In genomic region chr10:32957341-32958084, GRCh38 we compare ENCODE assay signal across 8 cellular contexts. TPM values are rescaled to one million over a fixed set of nuclear protein-coding genes. Genes with fewer than 3 reads are reported as not detected.
A peak's percentile ranks its signal among the peaks of the same experiment; 100 is the strongest.
DNase-seq lines count a peak whose midpoint lies in the region; ATAC-seq and TF ChIP-seq lines count a peak whose summit lies in the region.

No MANE protein-coding gene starts in this region.

- peak overlapping the region; percentile 92 for H3K4me3 ChIP-seq in HEK293 (ENCODE audit: low read depth, low read length)

- DNase-seq in GM10248 (ENCODE audit: extremely low spot score): peak; percentile 46
- DNase-seq in NAMALWA (ENCODE audit: low spot score): peak; percentile 27
- DNase-seq in activated gamma-delta T cell treated with anti-CD3 and anti-CD28 coated beads, Interleukin-2, amount 50 U/mL, for 16 hours (ENCODE audit: low read depth): peak; percentile 18
- peak in 41 of 42 donors; percentile 27 to 74 (median 50) for DNase-seq in head of caudate nucleus
- no peak for DNase-seq in omental fat pad (ENCODE audit: low spot score)
- no peak for DNase-seq in RKO (ENCODE audit: low spot score)
- no peak for DNase-seq in SIG-M5 (lab: John Stamatoyannopoulos, UW)

- CTCF ChIA-PET in GM10248 (lab: Yijun Ruan, JAX): interaction anchor here (1.0 kb wide), 3 partner anchors 10 to 44 kb away, joined by 3 read pairs; no protein-coding TSS in a partner anchor
- CTCF ChIA-PET in HEK293 (lab: Yijun Ruan, JAX): interaction anchor here (0.7 to 1.8 kb wide), 2 partner anchors 52 to 521 kb away, joined by 5 to 14 read pairs; no protein-coding TSS in a partner anchor

- POLR2A ChIA-PET in GM10248 (lab: Yijun Ruan, JAX): no interaction called here
- POLR2A ChIA-PET in HEK293 (lab: Yijun Ruan, JAX): interaction anchor here (1.2 to 7.2 kb wide), 3 partner anchors 16 to 26 kb away, joined by 3 to 44 read pairs (median 5); no protein-coding TSS in a partner anchor

- no peak for TF ChIP-seq CTCF in GM10248 (IDR thresholded peaks at IDR 0.05; ENCODE audit: control extremely low read depth, extremely low read depth, low read depth, missing control alignments)
- TF ChIP-seq CTCF in HEK293 (tag by site-specific recombination; IDR thresholded peaks at IDR 0.05): no peak
- no peak for TF ChIP-seq CTCF in omental fat pad (IDR thresholded peaks at IDR 0.05)

- intact Hi-C loops in head of caudate nucleus (cut with DNase I): no loop called here

- ATAC-seq in omental fat pad (ENCODE audit: low FRiP score): peak; percentile 13

- no peaks in the 10 kb centered on the region for H3K36me3 ChIP-seq in HEK293 (ENCODE audit: control insufficient read depth in 2 of 2, insufficient read depth in 1 of 2, low read length in 2 of 2)

- no peaks in the 10 kb centered on the region for H3K9me3 ChIP-seq in HEK293 (ENCODE audit: control insufficient read depth, insufficient read depth, low read depth, low read length)

- H3K27ac ChIP-seq in HEK293 (ENCODE audit: extremely low read depth, low read depth, low read length): peak overlapping the region; percentile 86

- peaks cover 10% of the 10 kb centered on the region for H3K4me1 ChIP-seq in HEK293 (ENCODE audit: control insufficient read depth, insufficient read depth, low read length)

TF ChIP-seq in HEK293, 187 proteins besides CTCF, POLR2A, EP300 and RAD21 (continues in another document):
- no peak for TF ChIP-seq ZNF621 (tag by site-specific recombination; IDR thresholded peaks at IDR 0.05)
- 0 out of 2 replicates have a peak, but pooled peaks have one; percentile 46 for TF ChIP-seq KLF16 (tag by site-specific recombination; IDR thresholded peaks at IDR 0.05)
- TF ChIP-seq ZBTB10 (tag by site-specific recombination; IDR thresholded peaks at IDR 0.05): no peak
- peak; percentile 69 for TF ChIP-seq ZIC2 (tag by site-specific recombination; IDR thresholded peaks at IDR 0.05)
- 0 out of 2 replicates have a peak, but pooled peaks have one; percentile 8 for TF ChIP-seq ZNF341 (tag by site-specific recombination; IDR thresholded peaks at IDR 0.05; ENCODE audit: low read depth)
- no peak for TF ChIP-seq ZNF48 (tag by site-specific recombination; IDR thresholded peaks at IDR 0.05)
- no peak for TF ChIP-seq ZNF639 (tag by site-specific recombination; IDR thresholded peaks at IDR 0.05)
- TF ChIP-seq REST (tag by site-specific recombination; IDR thresholded peaks at IDR 0.05): 0 out of 2 replicates have a peak, but pooled peaks have one; percentile 14
- TF ChIP-seq ZNF660 (tag by site-specific recombination; IDR thresholded peaks at IDR 0.05): peak; percentile 32; the same call in 1 of the 2 replicates
- no peak for TF ChIP-seq ZNF140 (tag by site-specific recombination; IDR thresholded peaks at IDR 0.05)
- no peak for TF ChIP-seq WT1 (tag by site-specific recombination; IDR thresholded peaks at IDR 0.05)
- TF ChIP-seq PATZ1 (tag by site-specific recombination; IDR thresholded peaks at IDR 0.05): peak; percentile 30; the same call in 1 of the 2 replicates
- TF ChIP-seq TCF7L2 (IDR thresholded peaks at IDR 0.05; ENCODE audit: borderline replicate concordance, low read depth, low read length): no peak
- peak; percentile 75 for TF ChIP-seq GLIS2 (tag by site-specific recombination; IDR thresholded peaks at IDR 0.05)
- TF ChIP-seq KLF9 (tag by site-specific recombination; IDR thresholded peaks at IDR 0.05; ENCODE audit: low read depth): peak; percentile 36; the same call in 1 of the 2 replicates
- TF ChIP-seq ZNF571 (tag by site-specific recombination; IDR thresholded peaks at IDR 0.05): no peak
- no peak for TF ChIP-seq ZNF121 (tag by site-specific recombination; IDR thresholded peaks at IDR 0.05)
- peak; percentile 93 for TF ChIP-seq ZBTB20 (tag by site-specific recombination; IDR thresholded peaks at IDR 0.05)
- no peak for TF ChIP-seq KLF17 (tag by site-specific recombination; IDR thresholded peaks at IDR 0.05)
- no peak for TF ChIP-seq ZNF549 (tag by site-specific recombination; IDR thresholded peaks at IDR 0.05)
- TF ChIP-seq GLIS1 (tag by site-specific recombination; IDR thresholded peaks at IDR 0.05): peak; percentile 93
- TF ChIP-seq ZNF514 (tag by site-specific recombination; IDR thresholded peaks at IDR 0.05): no peak
- TF ChIP-seq ZBTB17 (tag by site-specific recombination; IDR thresholded peaks at IDR 0.05): peak; percentile 31; the same call in 1 of the 2 replicates

RNA-seq across cellular contexts. Expression of gene ITGB1, which starts 0.5 kb away (rescaled TPM):
- 100 to 1,000 TPM; 527 to 873 (median 677) TPM for total RNA-seq in omental fat pad

Comparison
In these comparisons a context has a peak if more than half of its experiments do, and no peak if none do; other contexts are left out.
1. DNase-seq: peak in GM10248 (single experiment), NAMALWA (single experiment), activated gamma-delta T cell treated with anti-CD3 and anti-CD28 coated beads, Interleukin-2, amount 50 U/mL, for 16 hours (single experiment) and head of caudate nucleus (41 of 42); none in omental fat pad (single experiment), RKO (single experiment) and SIG-M5 (single experiment).